Comparison of ENCODE assay signal across 9 cellular contexts in genomic region chr11:128551641-128552335, GRCh38. TPM values are rescaled to one million over a fixed set of nuclear protein-coding genes. Genes with fewer than 3 reads are reported as not detected.
DNase-seq lines count a peak whose midpoint lies in the region; ATAC-seq and TF ChIP-seq lines count a peak whose summit lies in the region.
"Had no signal": no experiment of that assay in that cellular context is flagged by ENCODE, and none has a peak within 500 bp of the region (broad histone marks: within the 10 kb centered on the region; RNA-seq: fewer than 3 reads in every experiment).

No MANE protein-coding gene starts in this region.

- DNase-seq in NK-92 treated with Interleukin-12 subunit alpha and Interleukin-12 subunit beta, amount 100 ng/mL, for 24 hours (lab: John Stamatoyannopoulos, UW) = peak; percentile 52
- DNase-seq in NK-92 (lab: John Stamatoyannopoulos, UW; ENCODE audit: unreplicated experiment) = no peak
- peak; percentile 87 for DNase-seq in OCI-LY7 (ENCODE audit: low spot score)
- DNase-seq in esophagus squamous epithelium (lab: John Stamatoyannopoulos, UW) = no peak
- DNase-seq in NCI-H526 treated with DMSO at 0.1 percent for 48 hours (lab: John Stamatoyannopoulos, UW) = no peak
- DNase-seq in H4 (ENCODE audit: low spot score) = no peak

- peak overlapping the region; percentile 2; the same call in 1 of the 2 replicates for H2AFZ ChIP-seq in OCI-LY7 (ENCODE audit: low read length)

- H3K27me3 Mint-ChIP-seq in nephron (ENCODE audit: low read depth) = peaks cover 30% of the 10 kb centered on the region

- peak overlapping the region; percentile 67 to 84 (median 75) for H3K27ac Mint-ChIP-seq in nephron

- peak; percentile 58 for ATAC-seq in GM21786 (IDR thresholded peaks at IDR 0.05; ENCODE audit: unreplicated experiment)

- H3K9me3 ChIP-seq in OCI-LY7 (ENCODE audit: low read length) (no peaks in the 10 kb centered on the region), esophagus squamous epithelium (no peaks in the 10 kb centered on the region)

- H3K9me3 Mint-ChIP-seq in nephron = no peaks in the 10 kb centered on the region

- POLR2A ChIA-PET in OCI-LY7 (lab: Charles Lee) = interaction anchor here (0.9 to 6.3 kb wide), 17 partner anchors 8 to 256 kb away, joined by 3 to 159 read pairs (median 12); no protein-coding TSS in a partner anchor

- peak overlapping the region; percentile 78 for H3K4me2 ChIP-seq in OCI-LY7 (ENCODE audit: low read length)

- peaks cover 5% of the 10 kb centered on the region for H3K36me3 Mint-ChIP-seq in nephron (ENCODE audit: low read depth)

- H3K36me3 ChIP-seq in OCI-LY7 (ENCODE audit: insufficient read depth, low read length) (no peaks in the 10 kb centered on the region), esophagus squamous epithelium (no peaks in the 10 kb centered on the region)

- CTCF ChIA-PET in OCI-LY7 (lab: Charles Lee; ENCODE audit: unreplicated experiment) = interaction anchor here (0.8 to 3.3 kb wide), 4 partner anchors 33 to 80 kb away, joined by 3 to 14 read pairs (median 6); no protein-coding TSS in a partner anchor

- BruUV-seq in OCI-LY7 (replicated peaks; lab: Mats Ljungman, UMichigan) = no TSS peak

- no peaks in the 10 kb centered on the region for H3K9me2 ChIP-seq in OCI-LY7 (ENCODE audit: insufficient read depth, low read length)

- WGBS in esophagus squamous epithelium, 2 donors = 62 to 73% methylated on average over 9 of the region's 9 CpGs

- H3K4me3 ChIP-seq in OCI-LY7 (ENCODE audit: low read depth, low read length, poor library complexity, severe bottlenecking) (peak overlapping the region; percentile 60), esophagus squamous epithelium (no peak overlapping the region)

- H4K20me1 ChIP-seq in OCI-LY7 (ENCODE audit: insufficient read depth, low read length) = no peaks in the 10 kb centered on the region

- intact Hi-C loops in OCI-LY7 (cut with micrococcal nuclease; ENCODE audit: unreplicated experiment) (loop anchor here (1.0 to 2.0 kb wide), 4 partner anchors 29 to 291 kb away; no protein-coding TSS in a partner anchor), esophagus squamous epithelium (cut with DNase I) (no loop called here)

- TF ChIP-seq CTCF in OCI-LY7 (conservative IDR thresholded peaks at IDR 0.05; ENCODE audit: low read length) (no peak), nephron (IDR thresholded peaks at IDR 0.05; ENCODE audit: unreplicated experiment in 3 of 3) (no peak), esophagus squamous epithelium (IDR thresholded peaks at IDR 0.05) (no peak)

- peaks cover 0 to 24% (median 0%) of the 10 kb centered on the region in 4 donors for H3K27me3 ChIP-seq in esophagus squamous epithelium

- peak overlapping the region; percentile 97 for H3K27ac ChIP-seq in OCI-LY7 (ENCODE audit: low read depth, low read length, poor library complexity, severe bottlenecking)
- H3K27ac ChIP-seq in esophagus squamous epithelium = peak overlapping the region in 2 of 4 donors; percentile 40 to 51
- H3K27ac ChIP-seq: 22Rv1 had no signal

- peaks cover 67% of the 10 kb centered on the region for H3K4me1 Mint-ChIP-seq in nephron

- TF ChIP-seq POLR2A in esophagus squamous epithelium (IDR thresholded peaks at IDR 0.05) = no peak

- H3K4me1 ChIP-seq in OCI-LY7 (ENCODE audit: insufficient read depth, low read length, poor library complexity, severe bottlenecking) (peaks cover 93% of the 10 kb centered on the region), esophagus squamous epithelium (peaks cover 0 to 49% (median 13%) of the 10 kb centered on the region in 3 donors)

- peaks cover 6% of the 10 kb centered on the region; the same call in 1 of the 2 replicates for H3K79me2 ChIP-seq in OCI-LY7 (ENCODE audit: insufficient read depth, low read depth, low read length)

- H3K4me3 Mint-ChIP-seq in nephron = peak overlapping the region in 1 of 3 experiments; percentile 59

RNA-seq across cellular contexts. Expression of gene ETS1, which starts 35.6 kb away (rescaled TPM):
- 203 and 210 TPM in 2 replicates for total RNA-seq in OCI-LY7 (2014; rRNA removed; shearing (Covaris generic))
- 466 and 503 TPM in 2 replicates for total RNA-seq in OCI-LY7 (2022)
- 10 to 100 TPM in 3 of 4 donors, 1 to 10 TPM in 1; 3.4 to 37.0 (median 16.4) TPM for total RNA-seq in esophagus squamous epithelium
- total RNA-seq in H4 (2014; rRNA removed; shearing (Covaris generic)) = 23.2 and 27.7 TPM in 2 replicates

Comparison
In these comparisons a context has a peak if more than half of its experiments do, and no peak if none do; other contexts are left out.
1. DNase-seq: peak in NK-92 treated with Interleukin-12 subunit alpha and Interleukin-12 subunit beta, amount 100 ng/mL, for 24 hours (single experiment) and OCI-LY7 (single experiment); none in NK-92 (single experiment), esophagus squamous epithelium (single experiment), NCI-H526 treated with DMSO at 0.1 percent for 48 hours (single experiment) and H4 (single experiment).